ENCODE assay signal across 8 cellular contexts in genomic region chr7:76282344-76283253, GRCh38. TPM values are rescaled to one million over a fixed set of nuclear protein-coding genes. Genes with fewer than 3 reads are reported as not detected.
A peak's percentile ranks its signal among the peaks of the same experiment; 100 is the strongest.
DNase-seq lines count a peak whose midpoint lies in the region; ATAC-seq and TF ChIP-seq lines count a peak whose summit lies in the region.

No MANE protein-coding gene starts in this region.

- H3K27me3 Mint-ChIP-seq in activated T-helper 1 cell treated with anti-CD3 and anti-CD28 coated beads, Interleukin-12 subunit alpha, Interleukin-12 subunit beta, Interleukin-2, Interleukin-4 antibody, amounts not matched to agents 30 ng/mL and 10 ng/mL and 1 ng/mL, durations not matched to agents 14 hours and 24 hours and 36 hours (ENCODE audit: insufficient read depth): peaks cover 51% of the 10 kb centered on the region

- no peak for TF ChIP-seq CTCF in sigmoid colon (IDR thresholded peaks at IDR 0.05)

- no peak overlapping the region for H3K27ac Mint-ChIP-seq in activated T-helper 1 cell treated with anti-CD3 and anti-CD28 coated beads, Interleukin-12 subunit alpha, Interleukin-12 subunit beta, Interleukin-2, Interleukin-4 antibody, amounts not matched to agents 30 ng/mL and 10 ng/mL and 1 ng/mL, durations not matched to agents 14 hours and 24 hours and 36 hours

- H4K20me1 ChIP-seq in GM23248 (ENCODE audit: insufficient read depth): no peaks in the 10 kb centered on the region

- DNase-seq in GM23248: peak; percentile 51
- DNase-seq in activated T-helper 1 cell treated with anti-CD3 and anti-CD28 coated beads, Interleukin-12 subunit alpha, Interleukin-12 subunit beta, Interleukin-2, Interleukin-4 antibody, amounts not matched to agents 30 ng/mL and 10 ng/mL and 1 ng/mL, durations not matched to agents 14 hours and 24 hours and 36 hours (ENCODE audit: low spot score): no peak
- no peak for DNase-seq in left cardiac atrium
- no peak for DNase-seq in sigmoid colon
- DNase-seq in NCI-H2029 treated with DMSO at 0.1 percent for 48 hours (lab: John Stamatoyannopoulos, UW): no peak

- in situ Hi-C loops in GM23248 (cut with MboI): no loop called here

- H3K4me1 Mint-ChIP-seq in activated T-helper 1 cell treated with anti-CD3 and anti-CD28 coated beads, Interleukin-12 subunit alpha, Interleukin-12 subunit beta, Interleukin-2, Interleukin-4 antibody, amounts not matched to agents 30 ng/mL and 10 ng/mL and 1 ng/mL, durations not matched to agents 14 hours and 24 hours and 36 hours (ENCODE audit: low read depth): peaks cover 12% of the 10 kb centered on the region

- no peaks in the 10 kb centered on the region; the same call in 1 of the 2 replicates for H3F3A ChIP-seq in GM23248 (ENCODE audit: insufficient read depth)

- H3K9me3 ChIP-seq in GM23248 (ENCODE audit: low read depth): no peaks in the 10 kb centered on the region
- H3K9me3 ChIP-seq in sigmoid colon: no peaks in the 10 kb centered on the region

- H3K27me3 ChIP-seq in GM23248 (replicated peaks; ENCODE audit: insufficient read depth) (peaks cover 12% of the 10 kb centered on the region; the same call in 1 of the 2 replicates), sigmoid colon (peaks cover 19 to 44% (median 26%) of the 10 kb centered on the region in 3 donors)

- intact Hi-C loops in activated T-helper 1 cell treated with anti-CD3 and anti-CD28 coated beads, Interleukin-12 subunit alpha, Interleukin-12 subunit beta, Interleukin-2, Interleukin-4 antibody, amounts not matched to agents 30 ng/mL and 10 ng/mL and 1 ng/mL, durations not matched to agents 14 hours and 24 hours and 36 hours (cut with micrococcal nuclease): loop anchor here (1.0 kb wide), 1 partner anchor 9 kb away; no protein-coding TSS in a partner anchor
- intact Hi-C loops in left cardiac atrium (cut with DNase I) (no loop called here), sigmoid colon (cut with DNase I) (loop anchor here (5.0 kb wide), 1 partner anchor 35 kb away; no protein-coding TSS in a partner anchor)

- peaks cover 3% of the 10 kb centered on the region for H3K36me3 Mint-ChIP-seq in activated T-helper 1 cell treated with anti-CD3 and anti-CD28 coated beads, Interleukin-12 subunit alpha, Interleukin-12 subunit beta, Interleukin-2, Interleukin-4 antibody, amounts not matched to agents 30 ng/mL and 10 ng/mL and 1 ng/mL, durations not matched to agents 14 hours and 24 hours and 36 hours (ENCODE audit: low read depth)

- no peak for TF ChIP-seq POLR2A in sigmoid colon (IDR thresholded peaks at IDR 0.05)

- H3K27ac ChIP-seq in GM23248 (no peak overlapping the region), sigmoid colon (no peak overlapping the region)

- no peaks in the 10 kb centered on the region for H3K79me2 ChIP-seq in GM23248 (ENCODE audit: insufficient read depth)

- H3K36me3 ChIP-seq in GM23248 (ENCODE audit: low read depth): no peaks in the 10 kb centered on the region
- H3K36me3 ChIP-seq in sigmoid colon: no peaks in the 10 kb centered on the region

- peak overlapping the region; percentile 68 for H3K4me3 ChIP-seq in GM23248
- H3K4me3 ChIP-seq in sigmoid colon: peak overlapping the region; percentile 12 to 53 (median 48)

- H3K9me3 Mint-ChIP-seq in activated T-helper 1 cell treated with anti-CD3 and anti-CD28 coated beads, Interleukin-12 subunit alpha, Interleukin-12 subunit beta, Interleukin-2, Interleukin-4 antibody, amounts not matched to agents 30 ng/mL and 10 ng/mL and 1 ng/mL, durations not matched to agents 14 hours and 24 hours and 36 hours: no peaks in the 10 kb centered on the region

- H2AFZ ChIP-seq in GM23248: peak overlapping the region; percentile 75

- peak; percentile 79 to 83 for ATAC-seq in left cardiac atrium
- no peak for ATAC-seq in HG02610 (IDR thresholded peaks at IDR 0.05; ENCODE audit: unreplicated experiment)
- ATAC-seq in HG03521 (IDR thresholded peaks at IDR 0.05; ENCODE audit: unreplicated experiment): no peak
- no peak for ATAC-seq in GM19455 (IDR thresholded peaks at IDR 0.05; ENCODE audit: unreplicated experiment)

- peak overlapping the region; percentile 23; the same call in 1 of the 2 replicates for H3K9ac ChIP-seq in GM23248

- TF ChIP-seq EP300 in sigmoid colon (IDR thresholded peaks at IDR 0.05): no peak

- WGBS in GM23248 (ENCODE audit: low coverage in 1 of 2, low lambda C conversion rate in 2 of 2, missing lambda C conversion rate in 2 of 2), 2 experiments: 4 to 7% methylated on average over 26 to 93 of the region's 98 CpGs
- WGBS in sigmoid colon, 2 donors: 2 to 3% methylated on average over 98 of the region's 98 CpGs

- H3K4me2 ChIP-seq in GM23248 (ENCODE audit: unreplicated experiment): peak overlapping the region; percentile 20

- H3K4me1 ChIP-seq in GM23248 (ENCODE audit: insufficient read depth): no peaks in the 10 kb centered on the region
- peaks cover 0 to 21% (median 18%) of the 10 kb centered on the region in 4 donors for H3K4me1 ChIP-seq in sigmoid colon

- peak overlapping the region; percentile 76 for H3K4me3 Mint-ChIP-seq in activated T-helper 1 cell treated with anti-CD3 and anti-CD28 coated beads, Interleukin-12 subunit alpha, Interleukin-12 subunit beta, Interleukin-2, Interleukin-4 antibody, amounts not matched to agents 30 ng/mL and 10 ng/mL and 1 ng/mL, durations not matched to agents 14 hours and 24 hours and 36 hours

- H3K9me2 ChIP-seq in GM23248 (ENCODE audit: insufficient read depth): no peaks in the 10 kb centered on the region

RNA-seq across cellular contexts. Expression of gene HSPB1, which starts 19.9 kb away (rescaled TPM):
- 79.5 and 96.5 TPM in 2 replicates for total RNA-seq in GM23248 (2014; rRNA removed; shearing (Covaris generic))
- 1,542 and 1,564 TPM in 2 replicates for polyA plus RNA-seq in GM23248 (2016; fragmentation: Nextera tagmentation; extraction: Ambion mirVana)
- total RNA-seq in activated T-helper 1 cell treated with anti-CD3 and anti-CD28 coated beads, Interleukin-12 subunit alpha, Interleukin-12 subunit beta, Interleukin-2, Interleukin-4 antibody, amounts not matched to agents 30 ng/mL and 10 ng/mL and 1 ng/mL, durations not matched to agents 14 hours and 24 hours and 36 hours: 78.4 and 87.2 TPM in 2 replicates
- total RNA-seq in left cardiac atrium: 1,000 to 10,000 TPM; 1,191 to 2,127 TPM
- total RNA-seq in sigmoid colon: 1,000 to 10,000 TPM in 3 of 4 donors, 100 to 1,000 TPM in 1; 929 to 2,528 (median 1,357) TPM
- polyA plus RNA-seq in sigmoid colon: 100 to 1,000 TPM; 202 to 340 (median 208) TPM

Comparison
In these comparisons a context has a peak if more than half of its experiments do, and no peak if none do; other contexts are left out.
1. ATAC-seq: peak in left cardiac atrium (2 of 2); none in HG02610 (single experiment), HG03521 (single experiment) and GM19455 (single experiment).
2. intact Hi-C loops: an anchor here in activated T-helper 1 cell treated with anti-CD3 and anti-CD28 coated beads, Interleukin-12 subunit alpha, Interleukin-12 subunit beta, Interleukin-2, Interleukin-4 antibody, amounts not matched to agents 30 ng/mL and 10 ng/mL and 1 ng/mL, durations not matched to agents 14 hours and 24 hours and 36 hours (1.0 kb wide) and sigmoid colon (5.0 kb wide); none called in left cardiac atrium.